In the genomic region with DNA sequence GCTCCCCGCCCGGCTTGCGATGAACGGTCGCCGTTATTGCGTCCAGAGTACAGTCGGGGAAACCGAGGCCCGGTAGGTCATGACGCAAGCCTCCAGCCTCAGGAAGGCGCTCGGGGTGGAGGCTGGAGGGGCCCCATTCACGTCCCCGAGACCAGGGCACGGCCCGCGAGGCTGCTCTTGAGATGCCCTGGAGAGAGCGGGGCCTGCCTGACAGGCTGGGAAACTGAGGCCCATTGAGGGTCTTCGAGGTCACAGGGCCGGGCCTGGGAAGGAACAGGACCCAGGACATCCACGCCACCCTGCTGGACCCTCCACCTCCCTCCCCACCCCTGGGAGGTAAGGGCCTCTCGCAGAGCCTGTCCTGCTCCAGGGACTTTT, we compare ENCODE assay signal across 8 cellular contexts. TPM values are rescaled to one million over a fixed set of nuclear protein-coding genes. Genes with fewer than 3 reads are reported as not detected.
DNase-seq lines count a peak whose midpoint lies in the region; ATAC-seq, FAIRE-seq and TF ChIP-seq lines count a peak whose summit lies in the region.

No MANE protein-coding gene starts in this region.

- H3F3A ChIP-seq in neural progenitor cell (ENCODE audit: low read depth) = peaks cover 35% of the 10 kb centered on the region

- no peaks in the 10 kb centered on the region for H3K36me3 ChIP-seq in neural progenitor cell

- H3K27ac Mint-ChIP-seq in endothelial cell (ENCODE audit: unreplicated experiment) (no peak overlapping the region), neural progenitor cell (no peak overlapping the region)

- FAIRE-seq in HTR-8/SVneo (lab: Jason Lieb, UNC) = no peak

- peak overlapping the region; percentile 14 for H2AFZ ChIP-seq in neural progenitor cell (replicated peaks)

- peaks cover 11% of the 10 kb centered on the region for H3K36me3 Mint-ChIP-seq in endothelial cell (ENCODE audit: low read depth, unreplicated experiment)
- H3K36me3 Mint-ChIP-seq in neural progenitor cell = peaks cover 11% of the 10 kb centered on the region

- H3K4me3 Mint-ChIP-seq in endothelial cell (ENCODE audit: unreplicated experiment) = peak overlapping the region; percentile 87
- peak overlapping the region; percentile 94 for H3K4me3 Mint-ChIP-seq in neural progenitor cell

- H3K27me3 Mint-ChIP-seq in endothelial cell (ENCODE audit: unreplicated experiment) (peaks cover 21% of the 10 kb centered on the region), neural progenitor cell (ENCODE audit: insufficient read depth, low read depth) (peaks cover 23% of the 10 kb centered on the region)

- peaks cover 15% of the 10 kb centered on the region for H3K79me2 ChIP-seq in neural progenitor cell (ENCODE audit: low read depth)

- H3K4me3 ChIP-seq in LNCaP clone FGC (ENCODE audit: low read depth, low read length) (peak overlapping the region; percentile 100), neural progenitor cell (peak overlapping the region; percentile 86)

- H3K4me1 Mint-ChIP-seq in endothelial cell (ENCODE audit: unreplicated experiment) (peaks cover 10% of the 10 kb centered on the region), neural progenitor cell (peaks cover 25% of the 10 kb centered on the region)

- H3K9me3 Mint-ChIP-seq in endothelial cell (ENCODE audit: unreplicated experiment) (no peaks in the 10 kb centered on the region), neural progenitor cell (peaks cover 7% of the 10 kb centered on the region)

- peak overlapping the region; percentile 94 for H3K4me2 ChIP-seq in neural progenitor cell

- DNase-seq in LNCaP clone FGC (ENCODE audit: low read depth) = no peak
- no peak for DNase-seq in endothelial cell (ENCODE audit: low spot score)
- DNase-seq in neural progenitor cell (ENCODE audit: low spot score) = no peak
- no peak for DNase-seq in hepatic stellate cell (ENCODE audit: low spot score)
- DNase-seq in HTR-8/SVneo (ENCODE audit: insufficient read length, low spot score) = no peak
- DNase-seq in NCI-H748 (lab: John Stamatoyannopoulos, UW; ENCODE audit: unreplicated experiment) = no peak
- no peak for DNase-seq in islet precursor cell

- H3K27me3 ChIP-seq in neural progenitor cell = no peaks in the 10 kb centered on the region

- no peaks in the 10 kb centered on the region for H3K9me3 ChIP-seq in neural progenitor cell (ENCODE audit: low read depth)

- no peak overlapping the region for H3K27ac ChIP-seq in neural progenitor cell

- H4K20me1 ChIP-seq in neural progenitor cell (ENCODE audit: low read depth) = no peaks in the 10 kb centered on the region

- peak overlapping the region; percentile 70 for H3K9ac ChIP-seq in neural progenitor cell

- H3K4me1 ChIP-seq in neural progenitor cell = peaks cover 19% of the 10 kb centered on the region

- TF ChIP-seq CTCF in LNCaP clone FGC (IDR thresholded peaks at IDR 0.05; ENCODE audit: control insufficient read depth, extremely low read depth, insufficient read depth) (no peak), endothelial cell (IDR thresholded peaks at IDR 0.05; ENCODE audit: unreplicated experiment) (no peak), neural progenitor cell (IDR thresholded peaks at IDR 0.05) (no peak)

- peak; percentile 6 for ATAC-seq in GM18517 (IDR thresholded peaks at IDR 0.05; ENCODE audit: unreplicated experiment)

RNA-seq across cellular contexts. Expression of a gene that starts 0.4 kb away (rescaled TPM):
- total RNA-seq in endothelial cell (ENCODE audit: unreplicated experiment) (84.0 TPM), neural progenitor cell (ENCODE audit: low replicate concordance) (15.4 and 69.3 TPM in 2 replicates)

RNA-seq across cellular contexts. Expression of a gene that starts 17.3 kb away (rescaled TPM):
- 18.1 TPM for total RNA-seq in endothelial cell (ENCODE audit: unreplicated experiment)
- total RNA-seq in neural progenitor cell (ENCODE audit: low replicate concordance) = 13.8 and 53.7 TPM in 2 replicates

RNA-seq across cellular contexts. Expression of a gene that starts 23.3 kb away (rescaled TPM):
- total RNA-seq in endothelial cell (ENCODE audit: unreplicated experiment) (145 TPM), neural progenitor cell (ENCODE audit: low replicate concordance) (107 and 121 TPM in 2 replicates)

RNA-seq across cellular contexts. Expression of a gene that starts 54.1 kb away (rescaled TPM):
- 1,175 TPM for total RNA-seq in endothelial cell (ENCODE audit: unreplicated experiment)
- total RNA-seq in neural progenitor cell (ENCODE audit: low replicate concordance) = 1,918 and 2,648 TPM in 2 replicates
